ENCODE assay signal across 1 cellular context in the genomic region with DNA sequence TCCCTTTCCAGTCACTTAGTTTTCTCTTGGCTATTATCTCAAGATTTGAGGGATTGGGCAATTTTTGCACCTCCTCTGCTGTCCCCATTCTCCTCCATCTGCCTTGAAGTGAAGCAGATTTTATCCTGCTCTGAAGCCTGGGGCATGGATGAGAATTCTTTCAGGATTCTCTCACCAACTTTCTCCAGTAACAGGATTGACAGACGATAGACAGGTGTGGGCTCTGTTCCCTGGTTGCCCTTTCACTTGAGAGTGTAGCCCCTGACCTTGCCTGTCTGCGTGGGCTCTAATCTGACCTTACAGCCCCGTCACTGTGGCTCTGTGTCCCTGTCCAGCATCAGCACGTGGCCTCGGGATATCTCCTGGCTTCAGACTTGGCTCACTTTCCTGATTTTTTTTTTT.
TF ChIP-seq lines count a peak whose summit lies in the region.

No MANE protein-coding gene starts in this region.

TF ChIP-seq in K562, 482 proteins besides CTCF, POLR2A, EP300 and RAD21 (continued from another document and continues in another):
- TF ChIP-seq, protein P1, sequence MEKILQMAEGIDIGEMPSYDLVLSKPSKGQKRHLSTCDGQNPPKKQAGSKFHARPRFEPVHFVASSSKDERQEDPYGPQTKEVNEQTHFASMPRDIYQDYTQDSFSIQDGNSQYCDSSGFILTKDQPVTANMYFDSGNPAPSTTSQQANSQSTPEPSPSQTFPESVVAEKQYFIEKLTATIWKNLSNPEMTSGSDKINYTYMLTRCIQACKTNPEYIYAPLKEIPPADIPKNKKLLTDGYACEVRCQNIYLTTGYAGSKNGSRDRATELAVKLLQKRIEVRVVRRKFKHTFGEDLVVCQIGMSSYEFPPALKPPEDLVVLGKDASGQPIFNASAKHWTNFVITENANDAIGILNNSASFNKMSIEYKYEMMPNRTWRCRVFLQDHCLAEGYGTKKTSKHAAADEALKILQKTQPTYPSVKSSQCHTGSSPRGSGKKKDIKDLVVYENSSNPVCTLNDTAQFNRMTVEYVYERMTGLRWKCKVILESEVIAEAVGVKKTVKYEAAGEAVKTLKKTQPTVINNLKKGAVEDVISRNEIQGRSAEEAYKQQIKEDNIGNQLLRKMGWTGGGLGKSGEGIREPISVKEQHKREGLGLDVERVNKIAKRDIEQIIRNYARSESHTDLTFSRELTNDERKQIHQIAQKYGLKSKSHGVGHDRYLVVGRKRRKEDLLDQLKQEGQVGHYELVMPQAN (IDR thresholded peaks at IDR 0.05; ENCODE audit: borderline replicate concordance): 0 out of 2 replicates have a peak, but pooled peaks have one; percentile 29
- TF ChIP-seq ZNF764 (CRISPR knock-in tag; IDR thresholded peaks at IDR 0.05; ENCODE audit: low read depth) (no peak), ETS2 (tag; IDR thresholded peaks at IDR 0.05; ENCODE audit: borderline replicate concordance, poor library complexity, severe bottlenecking) (no peak), RFX5 (IDR thresholded peaks at IDR 0.05; ENCODE audit: low read depth, low read length) (no peak), LCOR (CRISPR knock-in tag; IDR thresholded peaks at IDR 0.05) (no peak), SETDB1 (IDR thresholded peaks at IDR 0.05; ENCODE audit: low read length) (no peak), ZNF384 (IDR thresholded peaks at IDR 0.05; ENCODE audit: low read depth, low read length) (0 out of 2 replicates have a peak, but pooled peaks have one; percentile 28), ZNF121 (CRISPR knock-in tag; conservative IDR thresholded peaks at IDR 0.05) (no peak), ARID1B (IDR thresholded peaks at IDR 0.05) (0 out of 2 replicates have a peak, but pooled peaks have one; percentile 13), POLR2H (tag; IDR thresholded peaks at IDR 0.05; ENCODE audit: low read depth) (no peak), ZNF830 (CRISPR knock-in tag; IDR thresholded peaks at IDR 0.05) (no peak), ZKSCAN1 (IDR thresholded peaks at IDR 0.05; ENCODE audit: low read depth, low read length) (no peak), MECOM (CRISPR knock-in tag; IDR thresholded peaks at IDR 0.05) (no peak), TCF7 (IDR thresholded peaks at IDR 0.05; ENCODE audit: borderline replicate concordance) (no peak), PTTG1 (tag; IDR thresholded peaks at IDR 0.05; ENCODE audit: low read depth) (no peak), TEAD1 (CRISPR knock-in tag; IDR thresholded peaks at IDR 0.05) (no peak), ZZZ3 (IDR thresholded peaks at IDR 0.05) (no peak), HDAC1 (IDR thresholded peaks at IDR 0.05) (peak in 1 of 2 experiments; percentile 48; a peak in 1 of 4 replicates), MAZ (CRISPR knock-in tag; conservative IDR thresholded peaks at IDR 0.05 in 1 of 2, IDR thresholded peaks at IDR 0.05 in 1 of 2) (no peak)
- TF ChIP-seq, protein P2, sequence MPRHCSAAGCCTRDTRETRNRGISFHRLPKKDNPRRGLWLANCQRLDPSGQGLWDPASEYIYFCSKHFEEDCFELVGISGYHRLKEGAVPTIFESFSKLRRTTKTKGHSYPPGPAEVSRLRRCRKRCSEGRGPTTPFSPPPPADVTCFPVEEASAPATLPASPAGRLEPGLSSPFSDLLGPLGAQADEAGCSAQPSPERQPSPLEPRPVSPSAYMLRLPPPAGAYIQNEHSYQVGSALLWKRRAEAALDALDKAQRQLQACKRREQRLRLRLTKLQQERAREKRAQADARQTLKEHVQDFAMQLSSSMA (CRISPR knock-in tag; IDR thresholded peaks at IDR 0.05): no peak
- TF ChIP-seq, protein P3, sequence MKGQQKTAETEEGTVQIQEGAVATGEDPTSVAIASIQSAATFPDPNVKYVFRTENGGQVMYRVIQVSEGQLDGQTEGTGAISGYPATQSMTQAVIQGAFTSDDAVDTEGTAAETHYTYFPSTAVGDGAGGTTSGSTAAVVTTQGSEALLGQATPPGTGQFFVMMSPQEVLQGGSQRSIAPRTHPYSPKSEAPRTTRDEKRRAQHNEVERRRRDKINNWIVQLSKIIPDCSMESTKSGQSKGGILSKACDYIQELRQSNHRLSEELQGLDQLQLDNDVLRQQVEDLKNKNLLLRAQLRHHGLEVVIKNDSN (CRISPR knock-in tag; IDR thresholded peaks at IDR 0.05): 0 out of 2 replicates have a peak, but pooled peaks have one; percentile 14
- TF ChIP-seq, protein P4, sequence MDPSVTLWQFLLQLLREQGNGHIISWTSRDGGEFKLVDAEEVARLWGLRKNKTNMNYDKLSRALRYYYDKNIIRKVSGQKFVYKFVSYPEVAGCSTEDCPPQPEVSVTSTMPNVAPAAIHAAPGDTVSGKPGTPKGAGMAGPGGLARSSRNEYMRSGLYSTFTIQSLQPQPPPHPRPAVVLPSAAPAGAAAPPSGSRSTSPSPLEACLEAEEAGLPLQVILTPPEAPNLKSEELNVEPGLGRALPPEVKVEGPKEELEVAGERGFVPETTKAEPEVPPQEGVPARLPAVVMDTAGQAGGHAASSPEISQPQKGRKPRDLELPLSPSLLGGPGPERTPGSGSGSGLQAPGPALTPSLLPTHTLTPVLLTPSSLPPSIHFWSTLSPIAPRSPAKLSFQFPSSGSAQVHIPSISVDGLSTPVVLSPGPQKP (CRISPR knock-in tag; IDR thresholded peaks at IDR 0.05): no peak
- TF ChIP-seq, protein P5, sequence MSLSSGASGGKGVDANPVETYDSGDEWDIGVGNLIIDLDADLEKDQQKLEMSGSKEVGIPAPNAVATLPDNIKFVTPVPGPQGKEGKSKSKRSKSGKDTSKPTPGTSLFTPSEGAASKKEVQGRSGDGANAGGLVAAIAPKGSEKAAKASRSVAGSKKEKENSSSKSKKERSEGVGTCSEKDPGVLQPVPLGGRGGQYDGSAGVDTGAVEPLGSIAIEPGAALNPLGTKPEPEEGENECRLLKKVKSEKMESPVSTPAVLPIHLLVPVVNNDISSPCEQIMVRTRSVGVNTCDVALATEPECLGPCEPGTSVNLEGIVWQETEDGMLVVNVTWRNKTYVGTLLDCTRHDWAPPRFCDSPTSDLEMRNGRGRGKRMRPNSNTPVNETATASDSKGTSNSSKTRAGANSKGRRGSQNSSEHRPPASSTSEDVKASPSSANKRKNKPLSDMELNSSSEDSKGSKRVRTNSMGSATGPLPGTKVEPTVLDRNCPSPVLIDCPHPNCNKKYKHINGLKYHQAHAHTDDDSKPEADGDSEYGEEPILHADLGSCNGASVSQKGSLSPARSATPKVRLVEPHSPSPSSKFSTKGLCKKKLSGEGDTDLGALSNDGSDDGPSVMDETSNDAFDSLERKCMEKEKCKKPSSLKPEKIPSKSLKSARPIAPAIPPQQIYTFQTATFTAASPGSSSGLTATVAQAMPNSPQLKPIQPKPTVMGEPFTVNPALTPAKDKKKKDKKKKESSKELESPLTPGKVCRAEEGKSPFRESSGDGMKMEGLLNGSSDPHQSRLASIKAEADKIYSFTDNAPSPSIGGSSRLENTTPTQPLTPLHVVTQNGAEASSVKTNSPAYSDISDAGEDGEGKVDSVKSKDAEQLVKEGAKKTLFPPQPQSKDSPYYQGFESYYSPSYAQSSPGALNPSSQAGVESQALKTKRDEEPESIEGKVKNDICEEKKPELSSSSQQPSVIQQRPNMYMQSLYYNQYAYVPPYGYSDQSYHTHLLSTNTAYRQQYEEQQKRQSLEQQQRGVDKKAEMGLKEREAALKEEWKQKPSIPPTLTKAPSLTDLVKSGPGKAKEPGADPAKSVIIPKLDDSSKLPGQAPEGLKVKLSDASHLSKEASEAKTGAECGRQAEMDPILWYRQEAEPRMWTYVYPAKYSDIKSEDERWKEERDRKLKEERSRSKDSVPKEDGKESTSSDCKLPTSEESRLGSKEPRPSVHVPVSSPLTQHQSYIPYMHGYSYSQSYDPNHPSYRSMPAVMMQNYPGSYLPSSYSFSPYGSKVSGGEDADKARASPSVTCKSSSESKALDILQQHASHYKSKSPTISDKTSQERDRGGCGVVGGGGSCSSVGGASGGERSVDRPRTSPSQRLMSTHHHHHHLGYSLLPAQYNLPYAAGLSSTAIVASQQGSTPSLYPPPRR (CRISPR knock-in tag; IDR thresholded peaks at IDR 0.05; ENCODE audit: borderline replicate concordance): no peak
- TF ChIP-seq, protein P6, sequence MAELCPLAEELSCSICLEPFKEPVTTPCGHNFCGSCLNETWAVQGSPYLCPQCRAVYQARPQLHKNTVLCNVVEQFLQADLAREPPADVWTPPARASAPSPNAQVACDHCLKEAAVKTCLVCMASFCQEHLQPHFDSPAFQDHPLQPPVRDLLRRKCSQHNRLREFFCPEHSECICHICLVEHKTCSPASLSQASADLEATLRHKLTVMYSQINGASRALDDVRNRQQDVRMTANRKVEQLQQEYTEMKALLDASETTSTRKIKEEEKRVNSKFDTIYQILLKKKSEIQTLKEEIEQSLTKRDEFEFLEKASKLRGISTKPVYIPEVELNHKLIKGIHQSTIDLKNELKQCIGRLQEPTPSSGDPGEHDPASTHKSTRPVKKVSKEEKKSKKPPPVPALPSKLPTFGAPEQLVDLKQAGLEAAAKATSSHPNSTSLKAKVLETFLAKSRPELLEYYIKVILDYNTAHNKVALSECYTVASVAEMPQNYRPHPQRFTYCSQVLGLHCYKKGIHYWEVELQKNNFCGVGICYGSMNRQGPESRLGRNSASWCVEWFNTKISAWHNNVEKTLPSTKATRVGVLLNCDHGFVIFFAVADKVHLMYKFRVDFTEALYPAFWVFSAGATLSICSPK (IDR thresholded peaks at IDR 0.05; ENCODE audit: borderline replicate concordance): no peak
- TF ChIP-seq, protein P7, sequence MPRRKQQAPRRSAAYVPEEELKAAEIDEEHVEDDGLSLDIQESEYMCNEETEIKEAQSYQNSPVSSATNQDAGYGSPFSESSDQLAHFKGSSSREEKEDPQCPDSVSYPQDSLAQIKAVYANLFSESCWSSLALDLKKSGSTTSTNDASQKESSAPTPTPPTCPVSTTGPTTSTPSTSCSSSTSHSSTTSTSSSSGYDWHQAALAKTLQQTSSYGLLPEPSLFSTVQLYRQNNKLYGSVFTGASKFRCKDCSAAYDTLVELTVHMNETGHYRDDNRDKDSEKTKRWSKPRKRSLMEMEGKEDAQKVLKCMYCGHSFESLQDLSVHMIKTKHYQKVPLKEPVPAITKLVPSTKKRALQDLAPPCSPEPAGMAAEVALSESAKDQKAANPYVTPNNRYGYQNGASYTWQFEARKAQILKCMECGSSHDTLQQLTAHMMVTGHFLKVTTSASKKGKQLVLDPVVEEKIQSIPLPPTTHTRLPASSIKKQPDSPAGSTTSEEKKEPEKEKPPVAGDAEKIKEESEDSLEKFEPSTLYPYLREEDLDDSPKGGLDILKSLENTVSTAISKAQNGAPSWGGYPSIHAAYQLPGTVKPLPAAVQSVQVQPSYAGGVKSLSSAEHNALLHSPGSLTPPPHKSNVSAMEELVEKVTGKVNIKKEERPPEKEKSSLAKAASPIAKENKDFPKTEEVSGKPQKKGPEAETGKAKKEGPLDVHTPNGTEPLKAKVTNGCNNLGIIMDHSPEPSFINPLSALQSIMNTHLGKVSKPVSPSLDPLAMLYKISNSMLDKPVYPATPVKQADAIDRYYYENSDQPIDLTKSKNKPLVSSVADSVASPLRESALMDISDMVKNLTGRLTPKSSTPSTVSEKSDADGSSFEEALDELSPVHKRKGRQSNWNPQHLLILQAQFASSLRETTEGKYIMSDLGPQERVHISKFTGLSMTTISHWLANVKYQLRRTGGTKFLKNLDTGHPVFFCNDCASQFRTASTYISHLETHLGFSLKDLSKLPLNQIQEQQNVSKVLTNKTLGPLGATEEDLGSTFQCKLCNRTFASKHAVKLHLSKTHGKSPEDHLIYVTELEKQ (CRISPR knock-in tag; IDR thresholded peaks at IDR 0.05): no peak
- TF ChIP-seq, protein P8, sequence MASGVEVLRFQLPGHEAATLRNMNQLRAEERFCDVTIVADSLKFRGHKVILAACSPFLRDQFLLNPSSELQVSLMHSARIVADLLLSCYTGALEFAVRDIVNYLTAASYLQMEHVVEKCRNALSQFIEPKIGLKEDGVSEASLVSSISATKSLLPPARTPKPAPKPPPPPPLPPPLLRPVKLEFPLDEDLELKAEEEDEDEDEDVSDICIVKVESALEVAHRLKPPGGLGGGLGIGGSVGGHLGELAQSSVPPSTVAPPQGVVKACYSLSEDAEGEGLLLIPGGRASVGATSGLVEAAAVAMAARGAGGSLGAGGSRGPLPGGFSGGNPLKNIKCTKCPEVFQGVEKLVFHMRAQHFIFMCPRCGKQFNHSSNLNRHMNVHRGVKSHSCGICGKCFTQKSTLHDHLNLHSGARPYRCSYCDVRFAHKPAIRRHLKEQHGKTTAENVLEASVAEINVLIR (CRISPR knock-in tag; IDR thresholded peaks at IDR 0.05): no peak
- TF ChIP-seq, protein P9, sequence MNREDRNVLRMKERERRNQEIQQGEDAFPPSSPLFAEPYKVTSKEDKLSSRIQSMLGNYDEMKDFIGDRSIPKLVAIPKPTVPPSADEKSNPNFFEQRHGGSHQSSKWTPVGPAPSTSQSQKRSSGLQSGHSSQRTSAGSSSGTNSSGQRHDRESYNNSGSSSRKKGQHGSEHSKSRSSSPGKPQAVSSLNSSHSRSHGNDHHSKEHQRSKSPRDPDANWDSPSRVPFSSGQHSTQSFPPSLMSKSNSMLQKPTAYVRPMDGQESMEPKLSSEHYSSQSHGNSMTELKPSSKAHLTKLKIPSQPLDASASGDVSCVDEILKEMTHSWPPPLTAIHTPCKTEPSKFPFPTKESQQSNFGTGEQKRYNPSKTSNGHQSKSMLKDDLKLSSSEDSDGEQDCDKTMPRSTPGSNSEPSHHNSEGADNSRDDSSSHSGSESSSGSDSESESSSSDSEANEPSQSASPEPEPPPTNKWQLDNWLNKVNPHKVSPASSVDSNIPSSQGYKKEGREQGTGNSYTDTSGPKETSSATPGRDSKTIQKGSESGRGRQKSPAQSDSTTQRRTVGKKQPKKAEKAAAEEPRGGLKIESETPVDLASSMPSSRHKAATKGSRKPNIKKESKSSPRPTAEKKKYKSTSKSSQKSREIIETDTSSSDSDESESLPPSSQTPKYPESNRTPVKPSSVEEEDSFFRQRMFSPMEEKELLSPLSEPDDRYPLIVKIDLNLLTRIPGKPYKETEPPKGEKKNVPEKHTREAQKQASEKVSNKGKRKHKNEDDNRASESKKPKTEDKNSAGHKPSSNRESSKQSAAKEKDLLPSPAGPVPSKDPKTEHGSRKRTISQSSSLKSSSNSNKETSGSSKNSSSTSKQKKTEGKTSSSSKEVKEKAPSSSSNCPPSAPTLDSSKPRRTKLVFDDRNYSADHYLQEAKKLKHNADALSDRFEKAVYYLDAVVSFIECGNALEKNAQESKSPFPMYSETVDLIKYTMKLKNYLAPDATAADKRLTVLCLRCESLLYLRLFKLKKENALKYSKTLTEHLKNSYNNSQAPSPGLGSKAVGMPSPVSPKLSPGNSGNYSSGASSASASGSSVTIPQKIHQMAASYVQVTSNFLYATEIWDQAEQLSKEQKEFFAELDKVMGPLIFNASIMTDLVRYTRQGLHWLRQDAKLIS (CRISPR knock-in tag; IDR thresholded peaks at IDR 0.05): no peak
- TF ChIP-seq, protein P10, sequence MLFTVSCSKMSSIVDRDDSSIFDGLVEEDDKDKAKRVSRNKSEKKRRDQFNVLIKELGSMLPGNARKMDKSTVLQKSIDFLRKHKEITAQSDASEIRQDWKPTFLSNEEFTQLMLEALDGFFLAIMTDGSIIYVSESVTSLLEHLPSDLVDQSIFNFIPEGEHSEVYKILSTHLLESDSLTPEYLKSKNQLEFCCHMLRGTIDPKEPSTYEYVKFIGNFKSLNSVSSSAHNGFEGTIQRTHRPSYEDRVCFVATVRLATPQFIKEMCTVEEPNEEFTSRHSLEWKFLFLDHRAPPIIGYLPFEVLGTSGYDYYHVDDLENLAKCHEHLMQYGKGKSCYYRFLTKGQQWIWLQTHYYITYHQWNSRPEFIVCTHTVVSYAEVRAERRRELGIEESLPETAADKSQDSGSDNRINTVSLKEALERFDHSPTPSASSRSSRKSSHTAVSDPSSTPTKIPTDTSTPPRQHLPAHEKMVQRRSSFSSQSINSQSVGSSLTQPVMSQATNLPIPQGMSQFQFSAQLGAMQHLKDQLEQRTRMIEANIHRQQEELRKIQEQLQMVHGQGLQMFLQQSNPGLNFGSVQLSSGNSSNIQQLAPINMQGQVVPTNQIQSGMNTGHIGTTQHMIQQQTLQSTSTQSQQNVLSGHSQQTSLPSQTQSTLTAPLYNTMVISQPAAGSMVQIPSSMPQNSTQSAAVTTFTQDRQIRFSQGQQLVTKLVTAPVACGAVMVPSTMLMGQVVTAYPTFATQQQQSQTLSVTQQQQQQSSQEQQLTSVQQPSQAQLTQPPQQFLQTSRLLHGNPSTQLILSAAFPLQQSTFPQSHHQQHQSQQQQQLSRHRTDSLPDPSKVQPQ (CRISPR knock-in tag; IDR thresholded peaks at IDR 0.05; ENCODE audit: borderline replicate concordance): no peak
